Comparison of ENCODE assay signal across 1 cellular context in the genomic region with DNA sequence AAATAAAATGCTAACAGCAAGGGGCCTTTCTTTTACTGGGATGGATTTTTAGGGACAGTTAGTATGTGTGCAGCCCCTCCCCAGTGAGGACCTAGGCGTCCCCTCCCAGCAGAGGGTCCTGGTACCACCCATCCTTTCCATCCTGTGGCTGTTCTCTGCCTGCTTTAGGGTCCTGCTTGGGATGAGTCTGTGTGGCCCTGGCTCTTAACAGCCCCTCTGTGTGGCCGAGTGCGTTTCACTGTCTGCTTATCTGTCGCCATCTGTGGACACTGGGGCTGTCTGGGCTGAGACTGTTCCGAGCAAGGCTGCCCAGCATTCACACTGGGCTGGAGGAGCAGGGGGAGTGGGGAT.
TF ChIP-seq lines count a peak whose summit lies in the region.

No MANE protein-coding gene starts in this region.

TF ChIP-seq in SK-N-SH, 30 proteins besides CTCF, POLR2A, EP300 and RAD21 (continued from another document):
- peak; percentile 95 for TF ChIP-seq GATA2 (CRISPR knock-in tag; IDR thresholded peaks at IDR 0.05)
